In genomic region chr4:100566396-100566795, GRCh38 we compare ENCODE assay signal across 21 cellular contexts. TPM values are rescaled to one million over a fixed set of nuclear protein-coding genes. Genes with fewer than 3 reads are reported as not detected.
DNase-seq lines count a peak whose midpoint lies in the region; ATAC-seq and TF ChIP-seq lines count a peak whose summit lies in the region.
"Had no signal": no experiment of that assay in that cellular context is flagged by ENCODE, and none has a peak within 500 bp of the region (broad histone marks: within the 10 kb centered on the region; RNA-seq: fewer than 3 reads in every experiment).

No MANE protein-coding gene starts in this region.

- no peaks in the 10 kb centered on the region for H3K27me3 Mint-ChIP-seq in natural killer cell treated with Interleukin-12 subunit alpha and Interleukin-12 subunit beta and Interleukin-15 and Interleukin-18, amount 100 ng/mL, for 72 hours
- H3K27me3 Mint-ChIP-seq in natural killer cell (ENCODE audit: low read depth in 2 of 2) (no peaks in the 10 kb centered on the region), T-cell (no peaks in the 10 kb centered on the region)
- H3K27me3 Mint-ChIP-seq: activated naive CD8-positive, alpha-beta T cell; activated T-cell treated with anti-CD3 and anti-CD28 coated beads, Interleukin-2, amount 50 U/mL, for 24 hours had no signal

- H3K4me1 Mint-ChIP-seq in natural killer cell treated with Interleukin-12 subunit alpha and Interleukin-12 subunit beta and Interleukin-15 and Interleukin-18, amount 100 ng/mL, for 72 hours (ENCODE audit: low read depth in 2 of 2) = peaks cover 0 to 8% of the 10 kb centered on the region in 2 donors
- H3K4me1 Mint-ChIP-seq in natural killer cell (peaks cover 0 to 6% of the 10 kb centered on the region in 2 donors), T-cell (peaks cover 25 to 28% (median 28%) of the 10 kb centered on the region in 3 donors)
- H3K4me1 Mint-ChIP-seq: brain had no signal

- no peaks in the 10 kb centered on the region for H3K27me3 ChIP-seq in H7 (ENCODE audit: control insufficient read depth, insufficient read depth, low read length)
- H3K27me3 ChIP-seq in gastrocnemius medialis = no peaks in the 10 kb centered on the region
- H3K27me3 ChIP-seq: colonic mucosa, heart left ventricle, testis had no signal

- intact Hi-C loops in natural killer cell (cut with micrococcal nuclease) = no loop called here
- intact Hi-C loops in gastrocnemius medialis (cut with DNase I; ENCODE audit: low total_unique reads) = no loop called here

- H3K36me3 ChIP-seq in H7 (replicated peaks; ENCODE audit: control insufficient read depth, insufficient read depth, low read length) = no peaks in the 10 kb centered on the region
- no peaks in the 10 kb centered on the region for H3K36me3 ChIP-seq in gastrocnemius medialis
- H3K36me3 ChIP-seq: colonic mucosa, heart left ventricle, left ventricle myocardium inferior had no signal

- TF ChIP-seq CTCF in natural killer cell (IDR thresholded peaks at IDR 0.05) = no peak
- no peak for TF ChIP-seq CTCF in gastrocnemius medialis (IDR thresholded peaks at IDR 0.05 in 4 of 5, conservative IDR thresholded peaks at IDR 0.05 in 1 of 5)

- CTCF ChIA-PET in T-cell (lab: Charles Lee) = interaction anchor here in 1 of 2 donors (1.5 kb wide), 1 partner anchor 473 kb away, joined by 4 read pairs; no protein-coding TSS in a partner anchor

- no peak for DNase-seq in natural killer cell treated with Interleukin-12 subunit alpha and Interleukin-12 subunit beta and Interleukin-15 and Interleukin-18, amount 100 ng/mL, for 72 hours (ENCODE audit: low spot score)
- DNase-seq in natural killer cell = no peak
- DNase-seq in T-cell = no peak
- no peak for DNase-seq in H7
- DNase-seq in NCI-H510A treated with DMSO at 0.1 percent for 48 hours (lab: John Stamatoyannopoulos, UW) = no peak
- DNase-seq in gastrocnemius medialis = no peak
- DNase-seq in NCI-H1048 (lab: John Stamatoyannopoulos, UW) = no peak
- DNase-seq: activated T-cell treated with anti-CD3 and anti-CD28 coated beads, Interleukin-2, amount 50 U/mL, for 24 hours; colonic mucosa; DND-41; heart left ventricle; left ventricle myocardium inferior; mucosa of descending colon; NCI-H187; NCI-H226; SK-N-SH; stimulated activated CD4-positive, alpha-beta T cell treated with anti-CD3 and anti-CD28 coated beads, Interleukin-4, amount 100 ng/mL, for 4 hours; testis had no signal

- H3K36me3 Mint-ChIP-seq in natural killer cell treated with Interleukin-12 subunit alpha and Interleukin-12 subunit beta and Interleukin-15 and Interleukin-18, amount 100 ng/mL, for 72 hours = peaks cover 4% of the 10 kb centered on the region
- H3K36me3 Mint-ChIP-seq in natural killer cell (no peaks in the 10 kb centered on the region), T-cell (no peaks in the 10 kb centered on the region)
- H3K36me3 Mint-ChIP-seq: activated naive CD8-positive, alpha-beta T cell; brain had no signal

- POLR2A ChIA-PET in T-cell (lab: Charles Lee) = interaction anchor here in 1 of 2 donors (0.7 kb wide), 1 partner anchor 577 kb away, joined by 5 read pairs; no protein-coding TSS in a partner anchor

- H3K4me3 Mint-ChIP-seq in natural killer cell treated with Interleukin-12 subunit alpha and Interleukin-12 subunit beta and Interleukin-15 and Interleukin-18, amount 100 ng/mL, for 72 hours = peak overlapping the region; percentile 20
- H3K4me3 Mint-ChIP-seq in natural killer cell = no peak overlapping the region
- peak overlapping the region; percentile 11 to 51 (median 12) for H3K4me3 Mint-ChIP-seq in T-cell
- H3K4me3 Mint-ChIP-seq: activated naive CD8-positive, alpha-beta T cell; activated T-cell treated with anti-CD3 and anti-CD28 coated beads, Interleukin-2, amount 50 U/mL, for 24 hours; brain had no signal

- in situ Hi-C loops in gastrocnemius medialis (cut with MboI; ENCODE audit: low sequenced_read_pairs in 4 of 4) = no loop called here

- H3K9me3 Mint-ChIP-seq in natural killer cell treated with Interleukin-12 subunit alpha and Interleukin-12 subunit beta and Interleukin-15 and Interleukin-18, amount 100 ng/mL, for 72 hours = no peaks in the 10 kb centered on the region
- peaks cover under 1 to 2% of the 10 kb centered on the region in 2 donors for H3K9me3 Mint-ChIP-seq in natural killer cell
- H3K9me3 Mint-ChIP-seq in T-cell = peaks cover 0 to 4% (median 0%) of the 10 kb centered on the region in 3 donors
- H3K9me3 Mint-ChIP-seq: activated T-cell treated with anti-CD3 and anti-CD28 coated beads, Interleukin-2, amount 50 U/mL, for 24 hours had no signal

- no peak overlapping the region for H3K27ac Mint-ChIP-seq in natural killer cell treated with Interleukin-12 subunit alpha and Interleukin-12 subunit beta and Interleukin-15 and Interleukin-18, amount 100 ng/mL, for 72 hours
- H3K27ac Mint-ChIP-seq in natural killer cell (no peak overlapping the region), T-cell (no peak overlapping the region)
- H3K27ac Mint-ChIP-seq: activated naive CD8-positive, alpha-beta T cell; activated T-cell treated with anti-CD3 and anti-CD28 coated beads, Interleukin-2, amount 50 U/mL, for 24 hours; brain had no signal

- H3K4me3 ChIP-seq in H7 (ENCODE audit: insufficient read depth, low read depth, low read length) (no peak overlapping the region), gastrocnemius medialis (no peak overlapping the region)
- H3K4me3 ChIP-seq: colonic mucosa, heart left ventricle, left ventricle myocardium inferior, mucosa of descending colon, testis had no signal

- ATAC-seq in natural killer cell treated with Interleukin-12 subunit alpha and Interleukin-12 subunit beta and Interleukin-15 and Interleukin-18, amount 100 ng/mL, for 72 hours = no peak
- ATAC-seq in natural killer cell (no peak), HG02798 (IDR thresholded peaks at IDR 0.05; ENCODE audit: poor library complexity, unreplicated experiment) (peak; percentile 46), T-cell (replicated peaks in 1 of 4) (no peak), gastrocnemius medialis (no peak)
- ATAC-seq: heart left ventricle, mucosa of descending colon had no signal

- no peaks in the 10 kb centered on the region for H3K9me3 ChIP-seq in gastrocnemius medialis
- H3K9me3 ChIP-seq: colonic mucosa, mucosa of descending colon, SK-N-SH, testis had no signal

- H3K27ac ChIP-seq in gastrocnemius medialis = no peak overlapping the region
- H3K27ac ChIP-seq: colonic mucosa, heart left ventricle, left ventricle myocardium inferior, testis had no signal

- no peak for TF ChIP-seq POLR2A in gastrocnemius medialis (IDR thresholded peaks at IDR 0.05)

- H3K4me1 ChIP-seq in gastrocnemius medialis = no peaks in the 10 kb centered on the region
- H3K4me1 ChIP-seq: colonic mucosa, heart left ventricle, left ventricle myocardium inferior, testis had no signal

RNA-seq across cellular contexts. Expression of gene EMCN, which starts 48.6 kb away (rescaled TPM):
- not detected for total RNA-seq in natural killer cell treated with Interleukin-12 subunit alpha and Interleukin-12 subunit beta and Interleukin-15 and Interleukin-18, amount 100 ng/mL, for 72 hours
- not detected for total RNA-seq in natural killer cell
- total RNA-seq in T-cell = under 1 TPM in 1 of 5 donors, not detected in 4; 0.07 TPM
- not detected in 2 replicates for total RNA-seq in H7 (2014; rRNA removed; shearing (Covaris generic))
- total RNA-seq in gastrocnemius medialis = 10 to 100 TPM; 10.8 to 27.5 (median 12.2) TPM

Comparison
In these comparisons a context has a peak if more than half of its experiments do, and no peak if none do; other contexts are left out.
1. RNA of gene EMCN, which starts 48.6 kb away (total RNA-seq): 10.8 to 27.5 TPM in gastrocnemius medialis; not detected in natural killer cell treated with Interleukin-12 subunit alpha and Interleukin-12 subunit beta and Interleukin-15 and Interleukin-18, amount 100 ng/mL, for 72 hours, not detected in natural killer cell, 0.07 TPM in T-cell and not detected in H7; every median in the first group is over 10 times any median in the second.